In genomic region chr19:41324921-41325639, GRCh38 we compare ENCODE assay signal across 1 cellular context.
A peak's percentile ranks its signal among the peaks of the same experiment; 100 is the strongest.
TF ChIP-seq lines count a peak whose summit lies in the region.

No MANE protein-coding gene starts in this region.

TF ChIP-seq in K562, 482 proteins besides CTCF, POLR2A, EP300 and RAD21 (continues in another document):
- 0 out of 2 replicates have a peak, but pooled peaks have one; percentile 60 for TF ChIP-seq MED1 (CRISPR knock-in tag; IDR thresholded peaks at IDR 0.05; ENCODE audit: borderline replicate concordance)
- peak; percentile 48 to 80; a peak in 3 of 4 replicates for TF ChIP-seq MNT (conservative IDR thresholded peaks at IDR 0.05)
- TF ChIP-seq ATF3 (IDR thresholded peaks at IDR 0.05) = peak; percentile 58; the same call in 1 of the 2 replicates
- no peak for TF ChIP-seq ATF3 (CRISPR knock-in tag; conservative IDR thresholded peaks at IDR 0.05)
- TF ChIP-seq CHD4 (IDR thresholded peaks at IDR 0.05; ENCODE audit: insufficient read depth, insufficient replicate concordance, low read depth, low read length, poor library complexity, severe bottlenecking) = no peak
- TF ChIP-seq ETV1 (tag; conservative IDR thresholded peaks at IDR 0.05; ENCODE audit: low read depth) = peak; percentile 28; the same call in 1 of the 2 replicates
- TF ChIP-seq THRB (CRISPR knock-in tag; conservative IDR thresholded peaks at IDR 0.05) = peak; percentile 92
- no peak for TF ChIP-seq ZNF764 (CRISPR knock-in tag; IDR thresholded peaks at IDR 0.05; ENCODE audit: low read depth)
- TF ChIP-seq KLF13 (tag; IDR thresholded peaks at IDR 0.05; ENCODE audit: borderline replicate concordance, low read depth) = 0 out of 2 replicates have a peak, but pooled peaks have one; percentile 48
- TF ChIP-seq MAZ (CRISPR knock-in tag; conservative IDR thresholded peaks at IDR 0.05 in 1 of 2, IDR thresholded peaks at IDR 0.05 in 1 of 2) = peak in 1 of 2 experiments; percentile 70; a peak in 3 of 4 replicates
- peak; percentile 59; the same call in 1 of the 2 replicates for TF ChIP-seq LARP7 (IDR thresholded peaks at IDR 0.05)
- peak; percentile 32; the same call in 1 of the 2 replicates for TF ChIP-seq ZFX (CRISPR knock-in tag; IDR thresholded peaks at IDR 0.05)
- 0 out of 2 replicates have a peak, but pooled peaks have one; percentile 15 for TF ChIP-seq TFAP4 (CRISPR knock-in tag; IDR thresholded peaks at IDR 0.05; ENCODE audit: borderline replicate concordance)
- peak; percentile 40 for TF ChIP-seq HMGN3 (IDR thresholded peaks at IDR 0.05; ENCODE audit: borderline replicate concordance, extremely low read depth, insufficient read length, low read depth, low read length)
- peak; percentile 68 for TF ChIP-seq SUPT5H (IDR thresholded peaks at IDR 0.05)
- peak in 1 of 2 experiments; percentile 10 for TF ChIP-seq E2F6 (IDR thresholded peaks at IDR 0.05; ENCODE audit: borderline replicate concordance in 1 of 2, extremely low read depth in 1 of 2, insufficient read depth in 1 of 2, insufficient read length in 1 of 2, low read depth in 1 of 2, low read length in 1 of 2, poor library complexity in 1 of 2, severe bottlenecking in 1 of 2)
- peak; percentile 24 for TF ChIP-seq RBM22 (IDR thresholded peaks at IDR 0.05; ENCODE audit: low read depth, low read length, poor library complexity, severe bottlenecking)
- TF ChIP-seq EGR1 (conservative IDR thresholded peaks at IDR 0.05) = peak; percentile 89
- TF ChIP-seq DPF2 (IDR thresholded peaks at IDR 0.05) = peak; percentile 46; the same call in 1 of the 2 replicates
- peak; percentile 79; the same call in 1 of the 2 replicates for TF ChIP-seq NKRF (IDR thresholded peaks at IDR 0.05; ENCODE audit: borderline replicate concordance)
- peak; percentile 58 for TF ChIP-seq ZNF316 (IDR thresholded peaks at IDR 0.05)
- peak in 1 of 2 experiments; percentile 8 for TF ChIP-seq AFF1 (IDR thresholded peaks at IDR 0.05; ENCODE audit: low read depth in 1 of 2, partially characterized antibody in 2 of 2)
- TF ChIP-seq OTX1 (CRISPR knock-in tag; IDR thresholded peaks at IDR 0.05) = 0 out of 2 replicates have a peak, but pooled peaks have one; percentile 23
- TF ChIP-seq PYGO2 (tag; IDR thresholded peaks at IDR 0.05) = no peak
- TF ChIP-seq NR1H2 (CRISPR knock-in tag; IDR thresholded peaks at IDR 0.05) = no peak
- TF ChIP-seq ZBTB2 (IDR thresholded peaks at IDR 0.05) = 0 out of 2 replicates have a peak, but pooled peaks have one; percentile 39
- TF ChIP-seq NCOA1 (IDR thresholded peaks at IDR 0.05; ENCODE audit: low read depth) = peak; percentile 27; the same call in 1 of the 2 replicates
- TF ChIP-seq ARID1B (IDR thresholded peaks at IDR 0.05) = peak; percentile 46; the same call in 1 of the 2 replicates
- TF ChIP-seq ZFP1 (CRISPR knock-in tag; IDR thresholded peaks at IDR 0.05) = no peak
- TF ChIP-seq ZFP36 (IDR thresholded peaks at IDR 0.05; ENCODE audit: low read depth, low read length, partially characterized antibody) = peak; percentile 68
- peak; percentile 26 for TF ChIP-seq MEIS2 (IDR thresholded peaks at IDR 0.05; ENCODE audit: partially characterized antibody)
- peak; percentile 69 for TF ChIP-seq PKNOX1 (IDR thresholded peaks at IDR 0.05)
- no peak for TF ChIP-seq CCAR2 (IDR thresholded peaks at IDR 0.05; ENCODE audit: low read depth, low read length)
- peak; percentile 50 for TF ChIP-seq PRDM10 (IDR thresholded peaks at IDR 0.05; ENCODE audit: partially characterized antibody)
- peak; percentile 44 for TF ChIP-seq NCOR1 (IDR thresholded peaks at IDR 0.05)
